In the genomic region with DNA sequence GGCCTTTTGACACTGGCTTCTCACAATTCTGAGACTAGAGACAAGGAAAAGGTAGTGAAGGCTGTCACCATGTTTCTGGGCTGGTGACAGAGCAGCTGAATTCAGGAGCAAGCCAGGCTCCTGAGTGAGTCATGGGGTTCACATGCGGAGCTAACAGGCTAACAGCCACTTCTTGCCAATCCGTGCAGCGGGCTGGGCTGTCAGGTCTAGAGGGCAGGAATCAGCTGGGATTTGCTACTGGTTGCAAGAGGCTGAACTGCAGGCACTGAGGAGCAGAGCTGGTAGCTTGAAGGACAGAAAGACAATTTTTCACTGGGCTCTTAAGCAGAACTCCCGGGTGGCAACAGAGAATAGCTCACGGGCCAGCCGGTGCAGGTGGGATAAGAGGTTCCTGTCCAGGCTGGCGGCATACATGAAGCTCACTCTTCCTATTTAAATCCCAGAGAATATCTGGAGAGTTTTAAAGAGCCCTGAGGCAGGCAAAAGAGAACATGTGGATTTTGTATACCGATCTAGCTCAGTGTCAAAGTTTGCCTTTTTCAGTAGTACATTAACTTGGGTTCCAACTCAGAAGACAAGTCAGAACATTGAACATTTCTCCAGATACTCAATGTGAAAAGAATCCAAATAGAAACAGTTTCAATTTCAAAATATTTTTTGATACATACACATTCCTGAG, we compare ENCODE assay signal across 10 cellular contexts. TPM values are rescaled to one million over a fixed set of nuclear protein-coding genes. Genes with fewer than 3 reads are reported as not detected.
DNase-seq lines count a peak whose midpoint lies in the region; ATAC-seq and TF ChIP-seq lines count a peak whose summit lies in the region.
"Had no signal": no experiment of that assay in that cellular context is flagged by ENCODE, and none has a peak within 500 bp of the region (broad histone marks: within the 10 kb centered on the region; RNA-seq: fewer than 3 reads in every experiment).

No MANE protein-coding gene starts in this region.

- peaks cover 65% of the 10 kb centered on the region for H3K4me1 Mint-ChIP-seq in neural progenitor cell

- H3K36me3 Mint-ChIP-seq in neural progenitor cell = peaks cover 10% of the 10 kb centered on the region

- H3K79me2 ChIP-seq in neural progenitor cell (ENCODE audit: low read depth) (no peaks in the 10 kb centered on the region), trophoblast cell (ENCODE audit: control insufficient read depth, insufficient read depth, low read length, poor library complexity) (no peaks in the 10 kb centered on the region)

- TF ChIP-seq CTCF in neural progenitor cell (IDR thresholded peaks at IDR 0.05) = no peak

- peaks cover 5% of the 10 kb centered on the region for H3K27me3 ChIP-seq in neural progenitor cell
- H3K27me3 ChIP-seq in trophoblast cell (ENCODE audit: insufficient read depth, low read length) = no peaks in the 10 kb centered on the region

- H2BK12ac ChIP-seq in trophoblast cell (ENCODE audit: low read length) = no peak overlapping the region

- no peak overlapping the region for H2BK5ac ChIP-seq in trophoblast cell (ENCODE audit: low read depth, low read length, poor library complexity)

- no peak overlapping the region for H4K8ac ChIP-seq in trophoblast cell (ENCODE audit: low read depth, low read length)

- WGBS in trophoblast cell (ENCODE audit: extremely low coverage, insufficient coverage, insufficient read length) = no CpG with 5 or more reads among the region's 8 CpGs

- H3K4me3 Mint-ChIP-seq in neural progenitor cell = peak overlapping the region; percentile 88

- H3K79me1 ChIP-seq in trophoblast cell (ENCODE audit: low read length) = no peaks in the 10 kb centered on the region

- no peaks in the 10 kb centered on the region for H4K20me1 ChIP-seq in neural progenitor cell (ENCODE audit: low read depth)

- no peak overlapping the region for H3K23ac ChIP-seq in trophoblast cell (ENCODE audit: low read length)

- no peak overlapping the region for H3K27ac ChIP-seq in neural progenitor cell
- H3K27ac ChIP-seq in trophoblast cell (ENCODE audit: low read depth, low read length) = no peak overlapping the region

- peak overlapping the region; percentile 96 for H3K27ac Mint-ChIP-seq in neural progenitor cell

- no peak overlapping the region for H4K91ac ChIP-seq in trophoblast cell (ENCODE audit: low read depth, low read length)

- no peaks in the 10 kb centered on the region for H3F3A ChIP-seq in neural progenitor cell (ENCODE audit: low read depth)

- peaks cover 2% of the 10 kb centered on the region for H3K9me3 Mint-ChIP-seq in neural progenitor cell

- no peak for ATAC-seq in HG02981 (IDR thresholded peaks at IDR 0.05; ENCODE audit: unreplicated experiment)

- H3K4me3 ChIP-seq in neural progenitor cell (no peak overlapping the region), trophoblast cell (ENCODE audit: low read depth, low read length) (no peak overlapping the region)

- H2AFZ ChIP-seq in neural progenitor cell (replicated peaks) = no peak overlapping the region
- H2AFZ ChIP-seq in trophoblast cell (ENCODE audit: insufficient read depth, low read length, poor library complexity) = no peak overlapping the region

- peak overlapping the region; percentile 6 for H3K4me2 ChIP-seq in neural progenitor cell
- H3K4me2 ChIP-seq in trophoblast cell (ENCODE audit: low read length) = no peak overlapping the region

- H3K36me3 ChIP-seq in neural progenitor cell (no peaks in the 10 kb centered on the region), trophoblast cell (ENCODE audit: control insufficient read depth in 1 of 2, insufficient read depth in 2 of 2, low read length in 2 of 2) (no peaks in the 10 kb centered on the region)

- no peak overlapping the region for H3K4ac ChIP-seq in trophoblast cell (ENCODE audit: low read depth, low read length)

- H3K9ac ChIP-seq in neural progenitor cell (no peak overlapping the region), trophoblast cell (ENCODE audit: low read length) (no peak overlapping the region)

- H3K27me3 Mint-ChIP-seq in neural progenitor cell (ENCODE audit: insufficient read depth, low read depth) = peaks cover 7% of the 10 kb centered on the region

- no peak overlapping the region for H2AK5ac ChIP-seq in trophoblast cell (ENCODE audit: low read length)

- intact Hi-C loops in head of caudate nucleus (cut with DNase I) = loop anchor here (10.0 kb wide), 2 partner anchors 218 to 1022 kb away; no protein-coding TSS in a partner anchor

- H3K9me3 ChIP-seq in neural progenitor cell (ENCODE audit: low read depth) (no peaks in the 10 kb centered on the region), trophoblast cell (ENCODE audit: insufficient read depth, low read depth, low read length) (no peaks in the 10 kb centered on the region)

- H4K12ac ChIP-seq in trophoblast cell (ENCODE audit: low read depth, low read length) = no peak overlapping the region

- no peak overlapping the region for H3K18ac ChIP-seq in trophoblast cell (ENCODE audit: low read length)

- H3K14ac ChIP-seq in trophoblast cell (ENCODE audit: low read length) = no peak overlapping the region

- no peak overlapping the region for H2BK120ac ChIP-seq in trophoblast cell (ENCODE audit: insufficient read depth, low read length, poor library complexity)

- H3K4me1 ChIP-seq in neural progenitor cell (peaks cover 39% of the 10 kb centered on the region), trophoblast cell (ENCODE audit: control insufficient read depth in 1 of 2, insufficient read depth in 2 of 2, low read length in 2 of 2) (peaks cover 3 to 8% of the 10 kb centered on the region in 2 experiments)

- DNase-seq in Ammon's horn (ENCODE audit: low spot score) (peak; percentile 33), SW480 (ENCODE audit: low spot score) (peak; percentile 28), head of caudate nucleus (peak in 38 of 42 donors; percentile 6 to 78 (median 38)), neural progenitor cell (ENCODE audit: low spot score) (peak; percentile 44), NCI-H2081 treated with DMSO at 0.1 percent for 48 hours (lab: John Stamatoyannopoulos, UW) (no peak), trophoblast cell (no peak)
- DNase-seq in NK-92 treated with Interleukin-12 subunit alpha and Interleukin-12 subunit beta, amount 100 ng/mL, for 24 hours (lab: John Stamatoyannopoulos, UW) = no peak
- DNase-seq: effector memory CD4-positive, alpha-beta T cell; NCI-H1436 had no signal

RNA-seq across cellular contexts. Expression of gene NCKAP5, which starts 1.2 kb away (rescaled TPM):
- total RNA-seq in neural progenitor cell (ENCODE audit: low replicate concordance) = 0.43 and 0.47 TPM in 2 replicates
- 0.15 and 0.23 TPM in 2 replicates for polyA plus RNA-seq in trophoblast cell (2013)

Comparison
In these comparisons a context has a peak if more than half of its experiments do, and no peak if none do; other contexts are left out.
1. DNase-seq: peak in Ammon's horn (single experiment), SW480 (single experiment), head of caudate nucleus (38 of 42) and neural progenitor cell (single experiment); none in NCI-H2081 treated with DMSO at 0.1 percent for 48 hours (single experiment), NK-92 treated with Interleukin-12 subunit alpha and Interleukin-12 subunit beta, amount 100 ng/mL, for 24 hours (single experiment) and trophoblast cell (0 of 2).